8 cellular contexts compared by ENCODE assay signal in genomic region chr12:107761502-107761904, GRCh38. TPM values are rescaled to one million over a fixed set of nuclear protein-coding genes. Genes with fewer than 3 reads are reported as not detected.
DNase-seq lines count a peak whose midpoint lies in the region; ATAC-seq, FAIRE-seq and TF ChIP-seq lines count a peak whose summit lies in the region.

No MANE protein-coding gene starts in this region.

- peak overlapping the region; percentile 58 for H3K9ac ChIP-seq in HepG2 (ENCODE audit: insufficient read depth, low read depth, low read length)

- H3K27ac ChIP-seq in HepG2 (ENCODE audit: extremely low read length, insufficient read depth, low read length) = no peak overlapping the region
- H3K27ac ChIP-seq in thoracic aorta = peak overlapping the region in 1 of 2 donors; percentile 54

- DNase-seq in NCI-H1092 treated with DMSO at 0.1 percent for 48 hours (lab: John Stamatoyannopoulos, UW) (peak; percentile 38), HepG2 (ENCODE audit: low spot score) (no peak), thoracic aorta (ENCODE audit: low spot score) (no peak), COLO829 (ENCODE audit: low spot score) (no peak), NCI-H1417 treated with DMSO at 0.1 percent for 48 hours (lab: John Stamatoyannopoulos, UW) (no peak)

- peaks cover 31% of the 10 kb centered on the region for H3K79me2 ChIP-seq in HepG2 (ENCODE audit: insufficient read depth, low read length)

- H3K4me2 ChIP-seq in HepG2 (ENCODE audit: low read depth, low read length) = peak overlapping the region; percentile 91

- no peak for TF ChIP-seq RAD21 in HepG2 (CRISPR knock-in tag; IDR thresholded peaks at IDR 0.05)

- H4K20me1 ChIP-seq in HepG2 (ENCODE audit: insufficient read depth, low read length) = peaks cover 13% of the 10 kb centered on the region; the same call in 1 of the 2 replicates

- intact Hi-C loops in HepG2 (cut with micrococcal nuclease; ENCODE audit: unreplicated experiment) = loop anchor here (1.0 to 5.0 kb wide), 2 partner anchors 74 to 124 kb away; partner anchors contain the start of gene PWP1

- peaks cover 12% of the 10 kb centered on the region for H3K36me3 Mint-ChIP-seq in brain

- H3K27ac Mint-ChIP-seq in brain = peak overlapping the region; percentile 81 to 97 (median 95)

- in situ Hi-C loops in HepG2 (cut with HindIII; ENCODE audit: extremely low pct_ligation_motif_present, low pct_unique_long_range_greater_than_20kb) = loop anchor here (5.0 kb wide), 1 partner anchor 121 kb away; no protein-coding TSS in a partner anchor

- H3K27me3 ChIP-seq in HepG2 (ENCODE audit: control insufficient read depth in 1 of 2, insufficient read depth in 2 of 2, low read length in 2 of 2) (peaks cover 0 to 1% of the 10 kb centered on the region in 2 experiments; a peak in 1 of 5 replicates), thoracic aorta (replicated peaks; ENCODE audit: insufficient read depth) (no peaks in the 10 kb centered on the region)

- POLR2A ChIA-PET in HepG2 (lab: Yijun Ruan, JAX) = no interaction called here

- WGBS in HepG2 (ENCODE audit: low lambda C conversion rate) = 20% methylated on average over 12 of the region's 12 CpGs

- peak overlapping the region; percentile 92 to 96 (median 93) for H3K4me3 Mint-ChIP-seq in brain

- H3K9me3 ChIP-seq in HepG2 (ENCODE audit: low read length) (no peaks in the 10 kb centered on the region), thoracic aorta (no peaks in the 10 kb centered on the region)

- H3K4me3 ChIP-seq in HepG2 (replicated peaks in 1 of 3; ENCODE audit: insufficient read depth in 1 of 3, low read depth in 2 of 3, low read length in 3 of 3) (peak overlapping the region; percentile 66 to 85 (median 73)), thoracic aorta (peak overlapping the region; percentile 78)

- FAIRE-seq in HepG2 (lab: Jason Lieb, UNC) = no peak

- no peak; a peak in 1 of 4 replicates for TF ChIP-seq POLR2A in HepG2 (IDR thresholded peaks at IDR 0.05; ENCODE audit: insufficient read depth in 1 of 2, low read depth in 2 of 2, low read length in 2 of 2)

- TF ChIP-seq CTCF in brain (conservative IDR thresholded peaks at IDR 0.05) (no peak), HepG2 (CRISPR knock-in tag; IDR thresholded peaks at IDR 0.05) (no peak), thoracic aorta (IDR thresholded peaks at IDR 0.05) (no peak)

- H3K36me3 ChIP-seq in HepG2 (replicated peaks in 1 of 2; ENCODE audit: control insufficient read depth in 1 of 2, insufficient read depth in 2 of 2, low read length in 2 of 2) (peaks cover 4 to 21% of the 10 kb centered on the region in 2 experiments; a peak in 4 of 5 replicates), thoracic aorta (no peaks in the 10 kb centered on the region)

- ATAC-seq in GM18511 (IDR thresholded peaks at IDR 0.05; ENCODE audit: unreplicated experiment) (peak; percentile 31), HepG2 (peak; percentile 41), thoracic aorta (ENCODE audit: insufficient number of reproducible peaks, low FRiP score, low read depth) (no peak), GM21723 (IDR thresholded peaks at IDR 0.05; ENCODE audit: unreplicated experiment) (no peak)

- H2AFZ ChIP-seq in HepG2 (ENCODE audit: low read length) = peak overlapping the region; percentile 99

- CTCF ChIA-PET in HepG2 (lab: Yijun Ruan, JAX; ENCODE audit: low intra/inter-chr PET ratio, low total read pairs) = interaction anchor here (1.5 kb wide), 1 partner anchor 123 kb away, joined by 13 read pairs; no protein-coding TSS in a partner anchor

- peaks cover 32% of the 10 kb centered on the region for H3K4me1 ChIP-seq in HepG2 (ENCODE audit: insufficient read depth, low read length)
- peaks cover 24 to 28% of the 10 kb centered on the region in 2 donors for H3K4me1 ChIP-seq in thoracic aorta (ENCODE audit: control insufficient read depth in 1 of 2, low read depth in 2 of 2)

- H3K4me1 Mint-ChIP-seq in brain = peaks cover 37% of the 10 kb centered on the region

- TF ChIP-seq EP300 in HepG2 (IDR thresholded peaks at IDR 0.05; ENCODE audit: low read depth in 2 of 2, low read length in 2 of 2) (no peak), HepG2 (CRISPR knock-in tag; IDR thresholded peaks at IDR 0.05; ENCODE audit: borderline replicate concordance) (no peak)

- peaks cover 18% of the 10 kb centered on the region for H3K27me3 Mint-ChIP-seq in brain

- no TSS peak for BruUV-seq in HepG2 (replicated peaks; lab: Mats Ljungman, UMichigan)

- H3K9me3 Mint-ChIP-seq in brain = peaks cover 0 to 4% (median 0%) of the 10 kb centered on the region in 5 experiments

TF ChIP-seq in HepG2, 621 proteins besides CTCF, POLR2A, EP300 and RAD21 (continues in another document):
- no peak for TF ChIP-seq KLF11 (CRISPR knock-in tag; IDR thresholded peaks at IDR 0.05)
- no peak for TF ChIP-seq MTA1 (CRISPR knock-in tag; IDR thresholded peaks at IDR 0.05; ENCODE audit: borderline replicate concordance)

RNA-seq across cellular contexts. Expression of gene PRDM4, which starts 0.6 kb away (rescaled TPM):
- polyA plus RNA-seq in brain (ENCODE audit: insufficient read depth, low read depth, low replicate concordance) (11.1 TPM), HepG2 (2011; rRNA removed) (9.7 and 9.9 TPM in 2 replicates)
- total RNA-seq in HepG2 (2016; rRNA removed; fragmentation: Illumina TruSeq; extraction: Trizol) (15.3 and 16.1 TPM in 2 replicates), thoracic aorta (10 to 100 TPM; 24.5 to 37.2 TPM)
- 3.5 and 3.6 TPM in 2 replicates for total RNA-seq in HepG2 (2016; cell fraction: cytosol; rRNA removed; fragmentation: Illumina TruSeq; extraction: Trizol; ENCODE audit: low read depth)
- 14.5 and 15.3 TPM in 2 replicates for total RNA-seq in HepG2 (2016; cell fraction: insoluble cytoplasmic fraction; rRNA removed; fragmentation: Illumina TruSeq; extraction: Trizol)
- total RNA-seq in HepG2 (2016; cell fraction: membrane; rRNA removed; fragmentation: Illumina TruSeq; extraction: Trizol) = 12.2 and 12.9 TPM in 2 replicates
- 16.8 and 17.6 TPM in 2 replicates for total RNA-seq in HepG2 (2016; cell fraction: nucleus; rRNA removed; fragmentation: Illumina TruSeq; extraction: Trizol)
- polyA plus RNA-seq in HepG2 (2011; cell fraction: cytosol; rRNA removed) = 6.8 and 8.7 TPM in 2 replicates
- 12.7 and 13.9 TPM in 2 replicates for polyA plus RNA-seq in HepG2 (2011; cell fraction: nucleus; rRNA removed)
- 8.5 and 10.2 TPM in 2 replicates for polyA plus RNA-seq in HepG2 (2012)
- polyA plus RNA-seq in HepG2 (2016; cell fraction: cytosol; fragmentation: Illumina TruSeq; extraction: Trizol; ENCODE audit: low read depth) = 2.8 and 3.0 TPM in 2 replicates
- polyA plus RNA-seq in HepG2 (2016; cell fraction: insoluble cytoplasmic fraction; fragmentation: Illumina TruSeq; extraction: Trizol; ENCODE audit: low read depth) = 15.3 and 17.1 TPM in 2 replicates
- 9.1 and 10.5 TPM in 2 replicates for polyA plus RNA-seq in HepG2 (2016; cell fraction: membrane; fragmentation: Illumina TruSeq; extraction: Trizol; ENCODE audit: low read depth)
- polyA plus RNA-seq in HepG2 (2016; cell fraction: nucleus; fragmentation: Illumina TruSeq; extraction: Trizol; ENCODE audit: insufficient read depth, low read depth) = 15.6 and 16.7 TPM in 2 replicates
- 16.3 and 28.1 TPM in 2 replicates for polyA minus RNA-seq in HepG2 (2011; rRNA and poly(A)+ RNA removed; ENCODE audit: low replicate concordance)
- polyA minus RNA-seq in HepG2 (2011; cell fraction: cytosol; rRNA and poly(A)+ RNA removed) = 4.9 and 8.7 TPM in 2 replicates
- 21.2 and 24.7 TPM in 2 replicates for polyA minus RNA-seq in HepG2 (2011; cell fraction: nucleus; rRNA and poly(A)+ RNA removed)

RNA-seq across cellular contexts. Expression of gene ASCL4, which starts 13.0 kb away (rescaled TPM):
- not detected for polyA plus RNA-seq in brain (ENCODE audit: insufficient read depth, low read depth, low replicate concordance)
- total RNA-seq in HepG2 (2016; rRNA removed; fragmentation: Illumina TruSeq; extraction: Trizol) = not detected in 2 replicates
- total RNA-seq in HepG2 (2016; cell fraction: cytosol; rRNA removed; fragmentation: Illumina TruSeq; extraction: Trizol; ENCODE audit: low read depth) = not detected in 2 replicates
- not detected in 2 replicates for total RNA-seq in HepG2 (2016; cell fraction: insoluble cytoplasmic fraction; rRNA removed; fragmentation: Illumina TruSeq; extraction: Trizol)
- not detected in 2 replicates for total RNA-seq in HepG2 (2016; cell fraction: membrane; rRNA removed; fragmentation: Illumina TruSeq; extraction: Trizol)
- not detected in 2 replicates for total RNA-seq in HepG2 (2016; cell fraction: nucleus; rRNA removed; fragmentation: Illumina TruSeq; extraction: Trizol)
- not detected in 2 replicates for polyA plus RNA-seq in HepG2 (2011; rRNA removed)
- not detected in 2 replicates for polyA plus RNA-seq in HepG2 (2011; cell fraction: cytosol; rRNA removed)
- polyA plus RNA-seq in HepG2 (2011; cell fraction: nucleus; rRNA removed) = not detected in 2 replicates
- polyA plus RNA-seq in HepG2 (2012) = not detected in 2 replicates
- not detected in 2 replicates for polyA plus RNA-seq in HepG2 (2016; cell fraction: cytosol; fragmentation: Illumina TruSeq; extraction: Trizol; ENCODE audit: low read depth)
- not detected in 2 replicates for polyA plus RNA-seq in HepG2 (2016; cell fraction: insoluble cytoplasmic fraction; fragmentation: Illumina TruSeq; extraction: Trizol; ENCODE audit: low read depth)
- not detected in 2 replicates for polyA plus RNA-seq in HepG2 (2016; cell fraction: membrane; fragmentation: Illumina TruSeq; extraction: Trizol; ENCODE audit: low read depth)
- polyA plus RNA-seq in HepG2 (2016; cell fraction: nucleus; fragmentation: Illumina TruSeq; extraction: Trizol; ENCODE audit: insufficient read depth, low read depth) = not detected in 2 replicates
- polyA minus RNA-seq in HepG2 (2011; rRNA and poly(A)+ RNA removed; ENCODE audit: low replicate concordance) = not detected in 2 replicates
- polyA minus RNA-seq in HepG2 (2011; cell fraction: cytosol; rRNA and poly(A)+ RNA removed) = not detected in 2 replicates
- not detected in 2 replicates for polyA minus RNA-seq in HepG2 (2011; cell fraction: nucleus; rRNA and poly(A)+ RNA removed)
- not detected for total RNA-seq in thoracic aorta

Comparison
In these comparisons a context has a peak if more than half of its experiments do, and no peak if none do; other contexts are left out.
1. ATAC-seq: peak in GM18511 (single experiment) and HepG2 (single experiment); none in thoracic aorta (single experiment) and GM21723 (single experiment).